Comparison of ENCODE assay signal across 8 cellular contexts in genomic region chr17:67422296-67422695, GRCh38. TPM values are rescaled to one million over a fixed set of nuclear protein-coding genes. Genes with fewer than 3 reads are reported as not detected.
DNase-seq lines count a peak whose midpoint lies in the region; ATAC-seq, FAIRE-seq and TF ChIP-seq lines count a peak whose summit lies in the region.
"Not testable (repeated sequence)": the region's sequence is repeated elsewhere in the genome, so short reads cannot be mapped to it uniquely, and the experiment has no call there.

No MANE protein-coding gene starts in this region.

- H3K9me3 Mint-ChIP-seq in activated CD8-positive, alpha-beta T cell treated with anti-CD3 and anti-CD28 coated beads for 36 hours; activated naive CD4-positive, alpha-beta T cell treated with anti-CD3 and anti-CD28 coated beads, Interleukin-2, amount 50 U/mL, for 24 hours: not testable (repeated sequence)

- peaks cover 25% of the 10 kb centered on the region for H3K36me3 Mint-ChIP-seq in activated CD8-positive, alpha-beta T cell treated with anti-CD3 and anti-CD28 coated beads for 36 hours (ENCODE audit: low read depth)
- peaks cover 10% of the 10 kb centered on the region for H3K36me3 Mint-ChIP-seq in activated naive CD4-positive, alpha-beta T cell treated with anti-CD3 and anti-CD28 coated beads, Interleukin-2, amount 50 U/mL, for 24 hours

- not testable (repeated sequence) for TF ChIP-seq POLR2A in endothelial cell of umbilical vein (IDR thresholded peaks at IDR 0.05; ENCODE audit: low read depth, low read length); suprapubic skin (IDR thresholded peaks at IDR 0.05)

- CTCF ChIA-PET in SK-N-SH (lab: Yijun Ruan, JAX) (interaction anchor here (1.1 to 1.5 kb wide), 3 partner anchors 36 to 54 kb away, joined by 5 to 11 read pairs (median 6); no protein-coding TSS in a partner anchor), endothelial cell of umbilical vein (lab: Charles Lee) (interaction anchor here (1.2 to 2.8 kb wide), 3 partner anchors 9 to 54 kb away, joined by 3 to 15 read pairs (median 3); no protein-coding TSS in a partner anchor)
- CTCF ChIA-PET in activated CD8-positive, alpha-beta T cell treated with anti-CD3 and anti-CD28 coated beads for 36 hours (lab: Charles Lee) = interaction anchor here (0.6 to 5.2 kb wide), 10 partner anchors 9 to 61 kb away, joined by 3 to 18 read pairs (median 8); no protein-coding TSS in a partner anchor

- H3F3A ChIP-seq in SK-N-SH (replicated peaks; ENCODE audit: insufficient read depth) = peaks cover 20% of the 10 kb centered on the region

- DNase-seq in DND-41; SK-N-SH; endothelial cell of umbilical vein (ENCODE audit: low read depth, low spot score); psoas muscle; suprapubic skin (ENCODE audit: low spot score in 2 of 2): not testable (repeated sequence)
- DNase-seq in activated CD8-positive, alpha-beta T cell treated with anti-CD3 and anti-CD28 coated beads for 36 hours = peak; percentile 42
- DNase-seq in left colon = peak; percentile 54 to 65

- H3K9ac ChIP-seq in DND-41 (ENCODE audit: low read depth, low read length); endothelial cell of umbilical vein (replicated peaks; ENCODE audit: extremely low read depth, insufficient read depth, low read length): not testable (repeated sequence)
- peak overlapping the region; percentile 44; the same call in 1 of the 2 replicates for H3K9ac ChIP-seq in SK-N-SH

- not testable (repeated sequence) for ATAC-seq in DND-41 (ENCODE audit: insufficient read depth, low read depth)
- peak; percentile 47 for ATAC-seq in activated CD8-positive, alpha-beta T cell treated with anti-CD3 and anti-CD28 coated beads for 36 hours
- ATAC-seq in left colon = peak; percentile 65
- peak in 1 of 4 donors; percentile 26 for ATAC-seq in psoas muscle

- not testable (repeated sequence) for H4K20me1 ChIP-seq in DND-41 (ENCODE audit: insufficient read depth, low read length); SK-N-SH (ENCODE audit: insufficient read depth); endothelial cell of umbilical vein (replicated peaks; ENCODE audit: control insufficient read depth, extremely low read depth, insufficient read depth, low read length)

- H3K36me3 ChIP-seq in DND-41 (ENCODE audit: insufficient read depth, low read length); SK-N-SH (replicated peaks in 1 of 2; ENCODE audit: control insufficient read depth in 1 of 2, insufficient read depth in 2 of 2, low read length in 1 of 2); endothelial cell of umbilical vein (ENCODE audit: control insufficient read depth in 2 of 2, extremely low read depth in 1 of 2, insufficient read depth in 2 of 2, low read length in 2 of 2); psoas muscle (ENCODE audit: insufficient read depth in 1 of 2, low read depth in 1 of 2); suprapubic skin: not testable (repeated sequence)

- H3K9me1 ChIP-seq in endothelial cell of umbilical vein (replicated peaks; ENCODE audit: control insufficient read depth, extremely low read depth, insufficient read depth, low read length) = not testable (repeated sequence)

- not testable (repeated sequence) for H3K4me3 Mint-ChIP-seq in activated CD8-positive, alpha-beta T cell treated with anti-CD3 and anti-CD28 coated beads for 36 hours
- H3K4me3 Mint-ChIP-seq in activated naive CD4-positive, alpha-beta T cell treated with anti-CD3 and anti-CD28 coated beads, Interleukin-2, amount 50 U/mL, for 24 hours = peak overlapping the region; percentile 39

- peak overlapping the region; percentile 88 for H3K27ac Mint-ChIP-seq in activated CD8-positive, alpha-beta T cell treated with anti-CD3 and anti-CD28 coated beads for 36 hours
- peak overlapping the region; percentile 98 for H3K27ac Mint-ChIP-seq in activated naive CD4-positive, alpha-beta T cell treated with anti-CD3 and anti-CD28 coated beads, Interleukin-2, amount 50 U/mL, for 24 hours

- H3K79me2 ChIP-seq in DND-41 (ENCODE audit: insufficient read depth, low read length); endothelial cell of umbilical vein (ENCODE audit: control insufficient read depth, insufficient read depth, low read length): not testable (repeated sequence)
- peaks cover 13% of the 10 kb centered on the region; the same call in 1 of the 2 replicates for H3K79me2 ChIP-seq in SK-N-SH (ENCODE audit: insufficient read depth)

- H3K27me3 ChIP-seq in DND-41 (ENCODE audit: insufficient read depth, low read length, poor library complexity); SK-N-SH (ENCODE audit: insufficient read depth); endothelial cell of umbilical vein (ENCODE audit: control insufficient read depth in 2 of 2, insufficient read depth in 2 of 2, low read length in 2 of 2); psoas muscle (ENCODE audit: insufficient read depth in 3 of 3, low read length in 2 of 3); suprapubic skin: not testable (repeated sequence)

- not testable (repeated sequence) for H3K9me3 ChIP-seq in DND-41 (ENCODE audit: insufficient read depth, low read length, severe bottlenecking); SK-N-SH; endothelial cell of umbilical vein (replicated peaks; ENCODE audit: control insufficient read depth, insufficient read depth, low read length); psoas muscle; suprapubic skin

- TF ChIP-seq CTCF in DND-41 (IDR thresholded peaks at IDR 0.05; ENCODE audit: borderline replicate concordance, extremely low read depth, low read length, poor library complexity, severe bottlenecking); SK-N-SH (IDR thresholded peaks at IDR 0.05); activated CD8-positive, alpha-beta T cell treated with anti-CD3 and anti-CD28 coated beads for 36 hours (IDR thresholded peaks at IDR 0.05); endothelial cell of umbilical vein (IDR thresholded peaks at IDR 0.05; ENCODE audit: extremely low read depth in 1 of 2, insufficient read depth in 1 of 2, low read depth in 1 of 2, low read length in 2 of 2); psoas muscle (IDR thresholded peaks at IDR 0.05); suprapubic skin (IDR thresholded peaks at IDR 0.05): not testable (repeated sequence)

- not testable (repeated sequence) for TF ChIP-seq RAD21 in SK-N-SH (IDR thresholded peaks at IDR 0.05; ENCODE audit: low read length)

- H3K4me1 ChIP-seq in DND-41 (ENCODE audit: insufficient read depth, low read length) = peaks cover 16% of the 10 kb centered on the region
- peaks cover 2 to 16% of the 10 kb centered on the region in 2 experiments; a peak in 2 of 4 replicates for H3K4me1 ChIP-seq in SK-N-SH (ENCODE audit: control insufficient read depth in 1 of 2, insufficient read depth in 2 of 2, low read depth in 1 of 2, low read length in 1 of 2)
- H3K4me1 ChIP-seq in endothelial cell of umbilical vein (ENCODE audit: control insufficient read depth, extremely low read depth, insufficient read depth, low read length) = peaks cover 17% of the 10 kb centered on the region
- not testable (repeated sequence) for H3K4me1 ChIP-seq in psoas muscle, suprapubic skin

- dilution Hi-C loops in endothelial cell of umbilical vein (cut with MboI; ENCODE audit: extremely low pct_ligation_motif_present, low sequenced_read_pairs) = not testable (repeated sequence)

- POLR2A ChIA-PET in SK-N-SH (lab: Yijun Ruan, JAX) = interaction anchor here (0.6 kb wide), 1 partner anchor 270 kb away, joined by 4 read pairs; no protein-coding TSS in a partner anchor
- POLR2A ChIA-PET in activated CD8-positive, alpha-beta T cell treated with anti-CD3 and anti-CD28 coated beads for 36 hours (lab: Charles Lee) = interaction anchor here (0.7 to 3.5 kb wide), 8 partner anchors 9 to 56 kb away, joined by 3 to 17 read pairs (median 4); no protein-coding TSS in a partner anchor
- POLR2A ChIA-PET in endothelial cell of umbilical vein (lab: Charles Lee) = not testable (repeated sequence)

- BruUV-seq in endothelial cell of umbilical vein (replicated peaks; lab: Mats Ljungman, UMichigan) = TSS peak; percentile 52

- H3K4me1 Mint-ChIP-seq in activated CD8-positive, alpha-beta T cell treated with anti-CD3 and anti-CD28 coated beads for 36 hours (ENCODE audit: low read depth) = peaks cover 85% of the 10 kb centered on the region
- H3K4me1 Mint-ChIP-seq in activated naive CD4-positive, alpha-beta T cell treated with anti-CD3 and anti-CD28 coated beads, Interleukin-2, amount 50 U/mL, for 24 hours = peaks cover 94% of the 10 kb centered on the region

- H3K4me3 ChIP-seq in DND-41 (ENCODE audit: low read depth in 1 of 2, low read length in 2 of 2); SK-N-SH (ENCODE audit: low read depth in 2 of 2, low read length in 1 of 2); endothelial cell of umbilical vein (replicated peaks in 1 of 3; ENCODE audit: insufficient read depth in 1 of 3, low read depth in 1 of 3, low read length in 3 of 3); psoas muscle; suprapubic skin: not testable (repeated sequence)

- H3K9me2 ChIP-seq in SK-N-SH = not testable (repeated sequence)

- not testable (repeated sequence) for H3K27me3 Mint-ChIP-seq in activated CD8-positive, alpha-beta T cell treated with anti-CD3 and anti-CD28 coated beads for 36 hours; activated naive CD4-positive, alpha-beta T cell treated with anti-CD3 and anti-CD28 coated beads, Interleukin-2, amount 50 U/mL, for 24 hours

- intact Hi-C loops in activated CD8-positive, alpha-beta T cell treated with anti-CD3 and anti-CD28 coated beads for 36 hours (cut with micrococcal nuclease) = loop anchor here (2.0 to 5.0 kb wide), 2 partner anchors 19 to 35 kb away; no protein-coding TSS in a partner anchor
- intact Hi-C loops in endothelial cell of umbilical vein (cut with micrococcal nuclease) = loop anchor here (1.0 to 2.0 kb wide), 2 partner anchors 32 to 43 kb away; no protein-coding TSS in a partner anchor
- intact Hi-C loops in left colon (cut with DNase I, micrococcal nuclease); psoas muscle (cut with DNase I): not testable (repeated sequence)

- 91% methylated on average over 4 of the region's 4 CpGs for WGBS in SK-N-SH (ENCODE audit: low lambda C conversion rate)
- 89 to 96% (median 92%) methylated on average over 4 of the region's 4 CpGs for WGBS in psoas muscle, 3 donors
- 72% methylated on average over 4 of the region's 4 CpGs for WGBS in suprapubic skin

- not testable (repeated sequence) for TF ChIP-seq EP300 in SK-N-SH (IDR thresholded peaks at IDR 0.05; ENCODE audit: borderline replicate concordance in 1 of 2, low read depth in 1 of 2, low read length in 1 of 2); suprapubic skin (IDR thresholded peaks at IDR 0.05)

- not testable (repeated sequence) for H2AFZ ChIP-seq in DND-41 (ENCODE audit: low read depth, low read length); SK-N-SH (ENCODE audit: low read depth); endothelial cell of umbilical vein (ENCODE audit: low read depth, low read length)

- not testable (repeated sequence) for H3K4me2 ChIP-seq in DND-41 (ENCODE audit: insufficient read depth, low read length); endothelial cell of umbilical vein (ENCODE audit: insufficient read depth, low read length)
- peak overlapping the region; percentile 38 for H3K4me2 ChIP-seq in SK-N-SH

- peak overlapping the region; percentile 57 for H3K27ac ChIP-seq in DND-41 (ENCODE audit: low read length)
- peak overlapping the region in 1 of 2 experiments; percentile 89; a peak in 2 of 4 replicates for H3K27ac ChIP-seq in SK-N-SH (ENCODE audit: low read depth in 2 of 2, low read length in 1 of 2)
- peak overlapping the region; percentile 47 for H3K27ac ChIP-seq in endothelial cell of umbilical vein (ENCODE audit: insufficient read depth, low read depth, low read length)
- H3K27ac ChIP-seq in psoas muscle = peak overlapping the region; percentile 16
- peak overlapping the region; percentile 73 for H3K27ac ChIP-seq in suprapubic skin

- not testable (repeated sequence) for FAIRE-seq in endothelial cell of umbilical vein (lab: Jason Lieb, UNC)

RNA-seq across cellular contexts. Expression of gene PITPNC1, which starts 45.2 kb away (rescaled TPM):
- polyA plus RNA-seq in SK-N-SH (2012; rRNA removed) = 14.0 and 18.4 TPM in 2 replicates
- polyA plus RNA-seq in SK-N-SH (2012; cell fraction: cytosol; rRNA removed) = 23.1 and 29.2 TPM in 2 replicates
- 10.6 and 14.8 TPM in 2 replicates for polyA plus RNA-seq in SK-N-SH (2012; cell fraction: nucleus; rRNA removed)
- total RNA-seq in activated CD8-positive, alpha-beta T cell treated with anti-CD3 and anti-CD28 coated beads for 36 hours = 10 to 100 TPM; 51.8 to 56.3 TPM
- total RNA-seq in endothelial cell of umbilical vein = 9.6 and 10.5 TPM in 2 replicates
- 2.0 and 2.4 TPM in 2 replicates for polyA plus RNA-seq in endothelial cell of umbilical vein
- 4.4 and 5.0 TPM in 2 replicates for polyA plus RNA-seq in endothelial cell of umbilical vein (2011; cell fraction: cytosol; rRNA removed)
- 4.2 and 4.5 TPM in 2 replicates for polyA plus RNA-seq in endothelial cell of umbilical vein (2011; cell fraction: nucleus; rRNA removed)
- 8.9 and 11.9 TPM in 2 replicates for polyA plus RNA-seq in endothelial cell of umbilical vein (2012)
- 5.0 and 6.5 TPM in 2 replicates for polyA minus RNA-seq in endothelial cell of umbilical vein
- polyA minus RNA-seq in endothelial cell of umbilical vein (2011; cell fraction: cytosol; rRNA and poly(A)+ RNA removed) = 9.3 TPM
- 6.4 TPM in 2 replicates for polyA minus RNA-seq in endothelial cell of umbilical vein (2011; cell fraction: nucleus; rRNA and poly(A)+ RNA removed)
- 10 to 100 TPM; 13.7 to 15.6 TPM for total RNA-seq in left colon
- 10 to 100 TPM in 1 of 4 donors, 1 to 10 TPM in 3; 6.5 to 12.3 (median 7.6) TPM for total RNA-seq in psoas muscle
- polyA plus RNA-seq in psoas muscle = 10 to 100 TPM in 1 of 3 donors, 1 to 10 TPM in 2; 4.4 to 54.7 (median 4.5) TPM
- total RNA-seq in suprapubic skin = 1 to 10 TPM; 1.6 to 6.0 (median 3.2) TPM

RNA-seq across cellular contexts. Expression of gene PSMD12, which starts 55.9 kb away (rescaled TPM):
- polyA plus RNA-seq in SK-N-SH (2012; rRNA removed) = 29.1 and 31.4 TPM in 2 replicates
- polyA plus RNA-seq in SK-N-SH (2012; cell fraction: cytosol; rRNA removed) = 42.1 and 54.1 TPM in 2 replicates
- 10.5 and 23.5 TPM in 2 replicates for polyA plus RNA-seq in SK-N-SH (2012; cell fraction: nucleus; rRNA removed)
- total RNA-seq in activated CD8-positive, alpha-beta T cell treated with anti-CD3 and anti-CD28 coated beads for 36 hours = 10 to 100 TPM; 80.9 to 89.1 TPM
- 69.8 and 73.0 TPM in 2 replicates for total RNA-seq in endothelial cell of umbilical vein
- polyA plus RNA-seq in endothelial cell of umbilical vein = 8.8 and 14.1 TPM in 2 replicates
- 24.1 and 28.1 TPM in 2 replicates for polyA plus RNA-seq in endothelial cell of umbilical vein (2011; cell fraction: cytosol; rRNA removed)
- 23.4 and 37.2 TPM in 2 replicates for polyA plus RNA-seq in endothelial cell of umbilical vein (2011; cell fraction: nucleus; rRNA removed)
- 53.5 and 93.2 TPM in 2 replicates for polyA plus RNA-seq in endothelial cell of umbilical vein (2012)
- 13.4 and 16.3 TPM in 2 replicates for polyA minus RNA-seq in endothelial cell of umbilical vein
- polyA minus RNA-seq in endothelial cell of umbilical vein (2011; cell fraction: cytosol; rRNA and poly(A)+ RNA removed) = 78.7 TPM
- polyA minus RNA-seq in endothelial cell of umbilical vein (2011; cell fraction: nucleus; rRNA and poly(A)+ RNA removed) = 23.9 and 30.1 TPM in 2 replicates
- 10 to 100 TPM; 36.9 to 40.2 TPM for total RNA-seq in left colon
- 100 to 1,000 TPM in 3 of 4 donors, 10 to 100 TPM in 1; 66.6 to 161 (median 111) TPM for total RNA-seq in psoas muscle
- 100 to 1,000 TPM in 2 of 3 donors, 10 to 100 TPM in 1; 78.7 to 281 (median 158) TPM for polyA plus RNA-seq in psoas muscle
- total RNA-seq in suprapubic skin = 10 to 100 TPM; 25.0 to 31.4 (median 27.8) TPM
